ENCODE assay signal across 16 cellular contexts in genomic region chr6:7164536-7165001, GRCh38. TPM values are rescaled to one million over a fixed set of nuclear protein-coding genes. Genes with fewer than 3 reads are reported as not detected.
DNase-seq lines count a peak whose midpoint lies in the region; ATAC-seq and TF ChIP-seq lines count a peak whose summit lies in the region.
"Had no signal": no experiment of that assay in that cellular context is flagged by ENCODE, and none has a peak within 500 bp of the region (broad histone marks: within the 10 kb centered on the region; RNA-seq: fewer than 3 reads in every experiment).

No MANE protein-coding gene starts in this region.

- H3K27ac ChIP-seq in heart right ventricle (peak overlapping the region in 7 of 10 donors; percentile 0 to 78 (median 19)), upper lobe of left lung (peak overlapping the region; percentile 66 to 83 (median 78))

- no peak overlapping the region for H3K4me3 Mint-ChIP-seq in dendritic cell treated with granulocyte-macrophage colony-stimulating factor and Interleukin-4, amounts not matched to agents 40 ng/mL and 50 ng/mL, for 4 days
- H3K4me3 Mint-ChIP-seq in nephron progenitor cell: no peak overlapping the region
- H3K4me3 Mint-ChIP-seq in stimulated activated naive CD8-positive, alpha-beta T cell treated with anti-CD3 and anti-CD28 coated beads, Interleukin-15, amount 100 ng/mL, for 72 hours: no peak overlapping the region
- H3K4me3 Mint-ChIP-seq: activated CD4-positive, alpha-beta memory T cell treated with anti-CD3 and anti-CD28 coated beads, Interleukin-2, amount 10 ng/mL, durations not matched to agents 7 days and 5 days had no signal

- H3K36me3 ChIP-seq in heart right ventricle (peaks cover 0 to 8% (median 0%) of the 10 kb centered on the region in 9 donors), upper lobe of left lung (no peaks in the 10 kb centered on the region)
- H3K36me3 ChIP-seq: pancreas had no signal

- no peak overlapping the region for H3K4me3 ChIP-seq in heart right ventricle
- no peak overlapping the region for H3K4me3 ChIP-seq in upper lobe of left lung
- H3K4me3 ChIP-seq: GM12878, pancreas had no signal

- peaks cover 75% of the 10 kb centered on the region for H3K36me3 Mint-ChIP-seq in dendritic cell treated with granulocyte-macrophage colony-stimulating factor and Interleukin-4, amounts not matched to agents 40 ng/mL and 50 ng/mL, for 4 days (ENCODE audit: low read depth)
- no peaks in the 10 kb centered on the region for H3K36me3 Mint-ChIP-seq in nephron progenitor cell (ENCODE audit: low read depth)

- TF ChIP-seq CTCF in heart right ventricle (IDR thresholded peaks at IDR 0.05) (no peak), nephron progenitor cell (IDR thresholded peaks at IDR 0.05) (no peak), upper lobe of left lung (IDR thresholded peaks at IDR 0.05) (no peak)

- peak overlapping the region; percentile 82 for H3K27ac Mint-ChIP-seq in dendritic cell treated with granulocyte-macrophage colony-stimulating factor and Interleukin-4, amounts not matched to agents 40 ng/mL and 50 ng/mL, for 4 days
- H3K27ac Mint-ChIP-seq in nephron progenitor cell: peak overlapping the region; percentile 3
- H3K27ac Mint-ChIP-seq in stimulated activated naive CD8-positive, alpha-beta T cell treated with anti-CD3 and anti-CD28 coated beads, Interleukin-15, amount 100 ng/mL, for 72 hours: no peak overlapping the region
- H3K27ac Mint-ChIP-seq: activated CD4-positive, alpha-beta memory T cell treated with anti-CD3 and anti-CD28 coated beads, Interleukin-2, amount 10 ng/mL, durations not matched to agents 7 days and 5 days had no signal

- no peaks in the 10 kb centered on the region for H3K9me3 ChIP-seq in heart right ventricle
- no peaks in the 10 kb centered on the region for H3K9me3 ChIP-seq in upper lobe of left lung
- H3K9me3 ChIP-seq: pancreas had no signal

- H3K4me1 Mint-ChIP-seq in dendritic cell treated with granulocyte-macrophage colony-stimulating factor and Interleukin-4, amounts not matched to agents 40 ng/mL and 50 ng/mL, for 4 days (ENCODE audit: low read depth): peaks cover 88% of the 10 kb centered on the region
- peaks cover 84% of the 10 kb centered on the region for H3K4me1 Mint-ChIP-seq in nephron progenitor cell
- H3K4me1 Mint-ChIP-seq in stimulated activated naive CD8-positive, alpha-beta T cell treated with anti-CD3 and anti-CD28 coated beads, Interleukin-15, amount 100 ng/mL, for 72 hours: peaks cover 66% of the 10 kb centered on the region

- 61 to 63% methylated on average over 5 of the region's 5 CpGs for WGBS in heart right ventricle, 2 donors
- WGBS in upper lobe of left lung, 2 donors: 54 to 55% methylated on average over 5 of the region's 5 CpGs

- no peak for TF ChIP-seq POLR2A in upper lobe of left lung (IDR thresholded peaks at IDR 0.05)

- H3K27me3 Mint-ChIP-seq in dendritic cell treated with granulocyte-macrophage colony-stimulating factor and Interleukin-4, amounts not matched to agents 40 ng/mL and 50 ng/mL, for 4 days: no peaks in the 10 kb centered on the region
- peaks cover 3% of the 10 kb centered on the region for H3K27me3 Mint-ChIP-seq in nephron progenitor cell (ENCODE audit: low read depth, poor library complexity)
- H3K27me3 Mint-ChIP-seq in stimulated activated naive CD8-positive, alpha-beta T cell treated with anti-CD3 and anti-CD28 coated beads, Interleukin-15, amount 100 ng/mL, for 72 hours: no peaks in the 10 kb centered on the region
- H3K27me3 Mint-ChIP-seq: activated CD4-positive, alpha-beta memory T cell treated with anti-CD3 and anti-CD28 coated beads, Interleukin-2, amount 10 ng/mL, durations not matched to agents 7 days and 5 days had no signal

- peaks cover 19 to 99% (median 84%) of the 10 kb centered on the region in 9 donors for H3K4me1 ChIP-seq in heart right ventricle
- peaks cover 61 to 86% (median 66%) of the 10 kb centered on the region in 4 donors for H3K4me1 ChIP-seq in upper lobe of left lung

- H3K9me3 Mint-ChIP-seq in dendritic cell treated with granulocyte-macrophage colony-stimulating factor and Interleukin-4, amounts not matched to agents 40 ng/mL and 50 ng/mL, for 4 days: no peaks in the 10 kb centered on the region
- no peaks in the 10 kb centered on the region for H3K9me3 Mint-ChIP-seq in nephron progenitor cell
- H3K9me3 Mint-ChIP-seq in stimulated activated naive CD8-positive, alpha-beta T cell treated with anti-CD3 and anti-CD28 coated beads, Interleukin-15, amount 100 ng/mL, for 72 hours: no peaks in the 10 kb centered on the region
- H3K9me3 Mint-ChIP-seq: activated CD4-positive, alpha-beta memory T cell treated with anti-CD3 and anti-CD28 coated beads, Interleukin-2, amount 10 ng/mL, durations not matched to agents 7 days and 5 days had no signal

- ATAC-seq in heart right ventricle (no peak), upper lobe of left lung (ENCODE audit: low FRiP score in 2 of 2) (no peak)
- no peak for ATAC-seq in stimulated activated naive CD8-positive, alpha-beta T cell treated with anti-CD3 and anti-CD28 coated beads, Interleukin-15, amount 100 ng/mL, for 72 hours
- ATAC-seq: GM12878 had no signal

- intact Hi-C loops in heart right ventricle (cut with DNase I) (loop anchor here in 2 of 10 donors (5.0 to 10.0 kb wide), 2 partner anchors 50 to 52 kb away; no protein-coding TSS in a partner anchor), cardiac septum (cut with DNase I) (no loop called here)
- intact Hi-C loops in dendritic cell treated with granulocyte-macrophage colony-stimulating factor and Interleukin-4, amounts not matched to agents 40 ng/mL and 50 ng/mL, for 4 days (cut with micrococcal nuclease): loop anchor here (5.0 kb wide), 1 partner anchor 37 kb away; no protein-coding TSS in a partner anchor

- DNase-seq in heart right ventricle (no peak), cardiac septum (ENCODE audit: low spot score) (no peak), nephron progenitor cell (no peak), upper lobe of left lung (no peak), NCI-H1048 (lab: John Stamatoyannopoulos, UW) (no peak)
- no peak for DNase-seq in stimulated activated naive CD8-positive, alpha-beta T cell treated with anti-CD3 and anti-CD28 coated beads, Interleukin-15, amount 100 ng/mL, for 72 hours
- no peak for DNase-seq in stimulated activated CD4-positive, alpha-beta T cell treated with anti-CD3 and anti-CD28 coated beads, Interleukin-2, amount 100 ng/mL, for 48 hours
- DNase-seq: activated CD4-positive, alpha-beta memory T cell treated with anti-CD3 and anti-CD28 coated beads, Interleukin-2, amount 10 ng/mL, durations not matched to agents 7 days and 5 days; central memory CD4-positive, alpha-beta T cell; foreskin melanocyte; H7; NCI-H1694; NCI-H510A treated with DMSO at 0.1 percent for 48 hours; pancreas had no signal

- H3K27me3 ChIP-seq in heart right ventricle: no peaks in the 10 kb centered on the region
- no peaks in the 10 kb centered on the region for H3K27me3 ChIP-seq in upper lobe of left lung
- H3K27me3 ChIP-seq: pancreas had no signal

- TF ChIP-seq EP300 in upper lobe of left lung (IDR thresholded peaks at IDR 0.05): no peak

RNA-seq across cellular contexts. Expression of gene RREB1, which starts 56.8 kb away (rescaled TPM):
- total RNA-seq in heart right ventricle: 10 to 100 TPM; 32.2 to 47.1 (median 36.8) TPM
- polyA plus RNA-seq in heart right ventricle: 10 to 100 TPM in 1 of 2 donors, 1 to 10 TPM in 1; 3.0 to 11.4 TPM
- 27.8 TPM for total RNA-seq in cardiac septum
- total RNA-seq in upper lobe of left lung: 100 to 1,000 TPM in 2 of 6 donors, 10 to 100 TPM in 4; 44.2 to 112 (median 60.5) TPM

Comparison
In these comparisons a context has a peak if more than half of its experiments do, and no peak if none do; other contexts are left out.
1. H3K27ac Mint-ChIP-seq: peak in dendritic cell treated with granulocyte-macrophage colony-stimulating factor and Interleukin-4, amounts not matched to agents 40 ng/mL and 50 ng/mL, for 4 days (single experiment) and nephron progenitor cell (single experiment); none in stimulated activated naive CD8-positive, alpha-beta T cell treated with anti-CD3 and anti-CD28 coated beads, Interleukin-15, amount 100 ng/mL, for 72 hours (0 of 2).